ENCODE assay signal across 22 cellular contexts in the genomic region with DNA sequence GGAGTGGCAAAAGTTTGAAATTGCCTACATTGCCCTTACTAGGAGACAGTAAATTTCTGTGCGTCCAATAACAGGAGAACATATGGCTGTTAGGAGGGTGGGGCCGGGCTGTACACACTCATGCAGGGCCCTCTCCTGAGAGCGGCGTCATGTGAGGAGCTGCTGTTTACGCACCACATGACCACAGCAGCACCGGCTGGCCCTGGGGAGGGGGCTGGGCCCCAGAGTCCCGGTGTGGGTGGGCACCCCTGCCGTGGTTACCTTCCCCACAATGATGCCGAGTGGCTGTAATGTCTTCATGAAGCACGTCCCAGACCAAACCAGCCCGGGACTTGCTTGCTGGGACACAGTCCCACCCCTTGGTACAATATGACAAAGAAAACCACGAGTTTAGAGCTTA.
DNase-seq lines count a peak whose midpoint lies in the region; ATAC-seq and TF ChIP-seq lines count a peak whose summit lies in the region.
"Had no signal": no experiment of that assay in that cellular context is flagged by ENCODE, and none has a peak within 500 bp of the region (broad histone marks: within the 10 kb centered on the region; RNA-seq: fewer than 3 reads in every experiment).

No MANE protein-coding gene starts in this region.

- no peaks in the 10 kb centered on the region for H3K9me3 Mint-ChIP-seq in natural killer cell treated with Interleukin-12 subunit alpha and Interleukin-12 subunit beta and Interleukin-15 and Interleukin-18, amount 100 ng/mL, for 72 hours
- H3K9me3 Mint-ChIP-seq in natural killer cell (no peaks in the 10 kb centered on the region), neural crest cell (peaks cover 13% of the 10 kb centered on the region)

- no peaks in the 10 kb centered on the region for H3K9me3 ChIP-seq in upper lobe of right lung
- H3K9me3 ChIP-seq: Peyer's patch had no signal

- peaks cover 6 to 9% of the 10 kb centered on the region in 2 donors for H3K27me3 Mint-ChIP-seq in natural killer cell treated with Interleukin-12 subunit alpha and Interleukin-12 subunit beta and Interleukin-15 and Interleukin-18, amount 100 ng/mL, for 72 hours
- H3K27me3 Mint-ChIP-seq in natural killer cell (ENCODE audit: low read depth in 2 of 2): peaks cover 5 to 7% of the 10 kb centered on the region in 2 donors
- no peaks in the 10 kb centered on the region for H3K27me3 Mint-ChIP-seq in neural crest cell (ENCODE audit: low read depth)

- H3K36me3 Mint-ChIP-seq in natural killer cell treated with Interleukin-12 subunit alpha and Interleukin-12 subunit beta and Interleukin-15 and Interleukin-18, amount 100 ng/mL, for 72 hours: peaks cover 2% of the 10 kb centered on the region
- H3K36me3 Mint-ChIP-seq in natural killer cell (no peaks in the 10 kb centered on the region), neural crest cell (ENCODE audit: low read depth) (peaks cover 43% of the 10 kb centered on the region)

- no peak overlapping the region for H3K4me3 Mint-ChIP-seq in natural killer cell treated with Interleukin-12 subunit alpha and Interleukin-12 subunit beta and Interleukin-15 and Interleukin-18, amount 100 ng/mL, for 72 hours
- H3K4me3 Mint-ChIP-seq in natural killer cell (no peak overlapping the region), neural crest cell (no peak overlapping the region)
- H3K4me3 Mint-ChIP-seq: CD8-positive, alpha-beta memory T cell; HFFc6 had no signal

- H3K36me3 ChIP-seq in upper lobe of right lung: no peaks in the 10 kb centered on the region
- H3K36me3 ChIP-seq: Peyer's patch had no signal

- H3K27ac ChIP-seq in upper lobe of right lung: no peak overlapping the region
- H3K27ac ChIP-seq: HL-60, Peyer's patch had no signal

- TF ChIP-seq CTCF in natural killer cell (IDR thresholded peaks at IDR 0.05) (no peak), neural crest cell (conservative IDR thresholded peaks at IDR 0.05) (no peak), upper lobe of right lung (IDR thresholded peaks at IDR 0.05) (no peak)

- DNase-seq in natural killer cell treated with Interleukin-12 subunit alpha and Interleukin-12 subunit beta and Interleukin-15 and Interleukin-18, amount 100 ng/mL, for 72 hours (ENCODE audit: low spot score): peak; percentile 35
- DNase-seq in natural killer cell (no peak), NCI-H2171 treated with DMSO at 0.1 percent for 48 hours (lab: John Stamatoyannopoulos, UW) (peak; percentile 75), neural crest cell (ENCODE audit: low read depth, low spot score) (no peak), HuH-7.5 (ENCODE audit: low spot score) (no peak), upper lobe of right lung (no peak), RKO (ENCODE audit: low spot score) (no peak)
- DNase-seq: CD8-positive, alpha-beta memory T cell; DMS53; H7; HFFc6; IMR-90; MM.1S; NCI-H1105; NCI-H1694; NCI-H2081 treated with DMSO at 0.1 percent for 48 hours; NCI-H510A; NCI-H748 treated with DMSO at 0.1 percent for 48 hours; NK-92 treated with Interleukin-12 subunit alpha and Interleukin-12 subunit beta, amount 100 ng/mL, for 24 hours; Right ventricle myocardium superior had no signal

- no peak overlapping the region for H3K4me3 ChIP-seq in upper lobe of right lung
- H3K4me3 ChIP-seq: Peyer's patch had no signal

- H3K4me1 Mint-ChIP-seq in natural killer cell treated with Interleukin-12 subunit alpha and Interleukin-12 subunit beta and Interleukin-15 and Interleukin-18, amount 100 ng/mL, for 72 hours (ENCODE audit: low read depth in 2 of 2): no peaks in the 10 kb centered on the region
- H3K4me1 Mint-ChIP-seq in natural killer cell (no peaks in the 10 kb centered on the region), neural crest cell (peaks cover 5% of the 10 kb centered on the region)
- H3K4me1 Mint-ChIP-seq: CD8-positive, alpha-beta memory T cell had no signal

- H3K27ac Mint-ChIP-seq in natural killer cell treated with Interleukin-12 subunit alpha and Interleukin-12 subunit beta and Interleukin-15 and Interleukin-18, amount 100 ng/mL, for 72 hours: no peak overlapping the region
- H3K27ac Mint-ChIP-seq in natural killer cell (no peak overlapping the region), neural crest cell (ENCODE audit: unreplicated experiment) (peak overlapping the region; percentile 40)
- H3K27ac Mint-ChIP-seq: HFFc6 had no signal

- no peaks in the 10 kb centered on the region for H3K4me1 ChIP-seq in upper lobe of right lung
- H3K4me1 ChIP-seq: Peyer's patch had no signal

- no peaks in the 10 kb centered on the region for H3K27me3 ChIP-seq in upper lobe of right lung
- H3K27me3 ChIP-seq: Peyer's patch had no signal

- intact Hi-C loops in natural killer cell (cut with micrococcal nuclease) (no loop called here), upper lobe of right lung (cut with DNase I) (no loop called here)

- no peak for ATAC-seq in natural killer cell treated with Interleukin-12 subunit alpha and Interleukin-12 subunit beta and Interleukin-15 and Interleukin-18, amount 100 ng/mL, for 72 hours
- ATAC-seq in natural killer cell (no peak), upper lobe of right lung (no peak)

Comparison
In these comparisons a context has a peak if more than half of its experiments do, and no peak if none do; other contexts are left out.
1. DNase-seq: peak in natural killer cell treated with Interleukin-12 subunit alpha and Interleukin-12 subunit beta and Interleukin-15 and Interleukin-18, amount 100 ng/mL, for 72 hours (single experiment) and NCI-H2171 treated with DMSO at 0.1 percent for 48 hours (single experiment); none in natural killer cell (single experiment), neural crest cell (single experiment), HuH-7.5 (single experiment), upper lobe of right lung (single experiment) and RKO (single experiment).